ENCODE assay signal across 9 cellular contexts in the genomic region with DNA sequence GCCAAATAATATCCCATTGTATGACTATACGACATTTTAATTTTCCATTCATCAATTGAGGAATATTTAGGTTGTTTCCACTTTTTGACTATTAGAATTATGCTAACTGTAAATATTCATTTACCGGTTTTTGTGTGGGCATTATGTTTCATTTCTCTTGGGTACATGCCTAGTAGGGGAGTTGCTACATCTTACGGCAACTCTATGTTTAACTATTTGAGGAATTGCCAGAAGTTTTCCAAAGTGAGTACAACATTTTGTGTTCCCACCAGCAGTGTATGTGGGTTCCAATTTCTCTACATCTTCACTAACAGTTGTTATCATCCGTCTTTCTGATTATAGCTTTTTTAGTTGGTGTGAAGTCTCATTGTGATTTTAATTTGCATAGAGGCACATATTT. TPM values are rescaled to one million over a fixed set of nuclear protein-coding genes. Genes with fewer than 3 reads are reported as not detected.
DNase-seq lines count a peak whose midpoint lies in the region; ATAC-seq and TF ChIP-seq lines count a peak whose summit lies in the region.
"Had no signal": no experiment of that assay in that cellular context is flagged by ENCODE, and none has a peak within 500 bp of the region (broad histone marks: within the 10 kb centered on the region; RNA-seq: fewer than 3 reads in every experiment).

No MANE protein-coding gene starts in this region.

- 47 to 50% methylated on average over 4 of the region's 4 CpGs for WGBS in testis, 2 donors

- BruUV-seq in Caco-2 (replicated peaks; lab: Mats Ljungman, UMichigan) = no TSS peak

- DNase-seq in Caco-2 = no peak
- DNase-seq in NB4 (ENCODE audit: low read depth) = no peak
- DNase-seq in neural progenitor cell (ENCODE audit: low spot score) = no peak
- no peak for DNase-seq in NCI-H2029 (lab: John Stamatoyannopoulos, UW)
- DNase-seq in testis = no peak
- DNase-seq: H7, NCI-H1694 had no signal

- peaks cover 33% of the 10 kb centered on the region for H3K79me2 ChIP-seq in neural progenitor cell (ENCODE audit: low read depth)

- H3K27me3 Mint-ChIP-seq in Caco-2 (ENCODE audit: insufficient read depth, unreplicated experiment) (no peaks in the 10 kb centered on the region), neural progenitor cell (ENCODE audit: insufficient read depth, low read depth) (peaks cover 5% of the 10 kb centered on the region)
- peaks cover 2% of the 10 kb centered on the region for H3K27me3 Mint-ChIP-seq in dendritic cell treated with granulocyte-macrophage colony-stimulating factor and Interleukin-4, amounts not matched to agents 40 ng/mL and 50 ng/mL, for 4 days

- H3K4me2 ChIP-seq in neural progenitor cell = peak overlapping the region; percentile 86

- CTCF ChIA-PET in Caco-2 (lab: Charles Lee) = no interaction called here

- POLR2A ChIA-PET in Caco-2 (lab: Charles Lee) = no interaction called here

- H3K9ac ChIP-seq in neural progenitor cell = no peak overlapping the region

- peak overlapping the region; percentile 94 for H3K4me3 Mint-ChIP-seq in Caco-2 (ENCODE audit: unreplicated experiment)
- peak overlapping the region; percentile 84 for H3K4me3 Mint-ChIP-seq in dendritic cell treated with granulocyte-macrophage colony-stimulating factor and Interleukin-4, amounts not matched to agents 40 ng/mL and 50 ng/mL, for 4 days
- H3K4me3 Mint-ChIP-seq in neural progenitor cell = peak overlapping the region; percentile 83

- H3K9me3 Mint-ChIP-seq in Caco-2 (ENCODE audit: unreplicated experiment) (no peaks in the 10 kb centered on the region), neural progenitor cell (peaks cover 7% of the 10 kb centered on the region)
- no peaks in the 10 kb centered on the region for H3K9me3 Mint-ChIP-seq in dendritic cell treated with granulocyte-macrophage colony-stimulating factor and Interleukin-4, amounts not matched to agents 40 ng/mL and 50 ng/mL, for 4 days

- peaks cover 17% of the 10 kb centered on the region for H4K20me1 ChIP-seq in neural progenitor cell (ENCODE audit: low read depth)

- no peak overlapping the region for H3K4me3 ChIP-seq in Caco-2 (ENCODE audit: low read depth, low read length)
- H3K4me3 ChIP-seq in NB4 (ENCODE audit: low read depth, low read length) = peak overlapping the region; percentile 87
- H3K4me3 ChIP-seq in neural progenitor cell = peak overlapping the region; percentile 93
- H3K4me3 ChIP-seq in testis = no peak overlapping the region

- no peak overlapping the region for H3K27ac Mint-ChIP-seq in Caco-2 (ENCODE audit: unreplicated experiment)
- H3K27ac Mint-ChIP-seq in dendritic cell treated with granulocyte-macrophage colony-stimulating factor and Interleukin-4, amounts not matched to agents 40 ng/mL and 50 ng/mL, for 4 days = peak overlapping the region; percentile 82
- H3K27ac Mint-ChIP-seq in neural progenitor cell = no peak overlapping the region

- no peaks in the 10 kb centered on the region for H3K9me3 ChIP-seq in Caco-2
- no peaks in the 10 kb centered on the region for H3K9me3 ChIP-seq in neural progenitor cell (ENCODE audit: low read depth)
- no peaks in the 10 kb centered on the region for H3K9me3 ChIP-seq in testis

- peaks cover 20% of the 10 kb centered on the region for H3F3A ChIP-seq in neural progenitor cell (ENCODE audit: low read depth)

- H3K4me1 Mint-ChIP-seq in Caco-2 (ENCODE audit: low read depth, unreplicated experiment) (no peaks in the 10 kb centered on the region), neural progenitor cell (peaks cover 15% of the 10 kb centered on the region)
- H3K4me1 Mint-ChIP-seq in dendritic cell treated with granulocyte-macrophage colony-stimulating factor and Interleukin-4, amounts not matched to agents 40 ng/mL and 50 ng/mL, for 4 days (ENCODE audit: low read depth) = peaks cover 26% of the 10 kb centered on the region

- H3K36me3 Mint-ChIP-seq in Caco-2 (ENCODE audit: insufficient read depth, unreplicated experiment) = no peaks in the 10 kb centered on the region
- no peaks in the 10 kb centered on the region for H3K36me3 Mint-ChIP-seq in dendritic cell treated with granulocyte-macrophage colony-stimulating factor and Interleukin-4, amounts not matched to agents 40 ng/mL and 50 ng/mL, for 4 days (ENCODE audit: low read depth)
- peaks cover 12% of the 10 kb centered on the region for H3K36me3 Mint-ChIP-seq in neural progenitor cell

- intact Hi-C loops in Caco-2 (cut with micrococcal nuclease; ENCODE audit: unreplicated experiment) (no loop called here), testis (cut with DNase I; ENCODE audit: low total_unique reads) (no loop called here)
- intact Hi-C loops in dendritic cell treated with granulocyte-macrophage colony-stimulating factor and Interleukin-4, amounts not matched to agents 40 ng/mL and 50 ng/mL, for 4 days (cut with micrococcal nuclease) = no loop called here

- H3K36me3 ChIP-seq in Caco-2 (ENCODE audit: control insufficient read depth, insufficient read depth, low read length) (no peaks in the 10 kb centered on the region), neural progenitor cell (no peaks in the 10 kb centered on the region), testis (ENCODE audit: low read depth, missing control alignments) (no peaks in the 10 kb centered on the region)

- H3K27me3 ChIP-seq in Caco-2 (replicated peaks; ENCODE audit: control insufficient read depth, insufficient read depth, low read length) (no peaks in the 10 kb centered on the region), neural progenitor cell (no peaks in the 10 kb centered on the region), testis (no peaks in the 10 kb centered on the region)

- TF ChIP-seq POLR2A in NB4 (IDR thresholded peaks at IDR 0.05; ENCODE audit: extremely low read depth, insufficient read length) (no peak), testis (IDR thresholded peaks at IDR 0.05) (no peak)

- H3K27ac ChIP-seq in neural progenitor cell = no peak overlapping the region
- no peak overlapping the region for H3K27ac ChIP-seq in testis

- ATAC-seq in HG03442 (IDR thresholded peaks at IDR 0.05; ENCODE audit: unreplicated experiment) = no peak

- TF ChIP-seq CTCF in Caco-2 (IDR thresholded peaks at IDR 0.05; ENCODE audit: insufficient read depth in 1 of 2, low read depth in 1 of 2, low read length in 1 of 2, severe bottlenecking in 1 of 2, unreplicated experiment in 1 of 2) (no peak), NB4 (IDR thresholded peaks at IDR 0.05; ENCODE audit: low read depth, low read length) (no peak), neural progenitor cell (IDR thresholded peaks at IDR 0.05) (no peak), testis (IDR thresholded peaks at IDR 0.05) (no peak)

- no peak overlapping the region for H2AFZ ChIP-seq in neural progenitor cell (replicated peaks)

- no peaks in the 10 kb centered on the region for H3K4me1 ChIP-seq in Caco-2
- peaks cover 10% of the 10 kb centered on the region for H3K4me1 ChIP-seq in neural progenitor cell
- H3K4me1 ChIP-seq in testis = peaks cover 9% of the 10 kb centered on the region

RNA-seq across cellular contexts. Expression of gene KDSR, which starts 1.6 kb away (rescaled TPM):
- total RNA-seq in Caco-2 (2022) = 22.8 and 26.8 TPM in 2 replicates
- total RNA-seq in neural progenitor cell (ENCODE audit: low replicate concordance) = 20.6 and 21.2 TPM in 2 replicates
- total RNA-seq in testis = 10 to 100 TPM; 41.7 to 64.1 TPM
- polyA plus RNA-seq in testis (ENCODE audit: insufficient read depth, low read depth, low replicate concordance) = 30.2 TPM

RNA-seq across cellular contexts. Expression of gene BCL2, which starts 49.0 kb away (rescaled TPM):
- total RNA-seq in Caco-2 (2022) = 6.3 and 6.5 TPM in 2 replicates
- 4.2 and 4.9 TPM in 2 replicates for total RNA-seq in neural progenitor cell (ENCODE audit: low replicate concordance)
- 10 to 100 TPM; 16.0 to 20.8 TPM for total RNA-seq in testis
- 6.3 TPM for polyA plus RNA-seq in testis (ENCODE audit: insufficient read depth, low read depth, low replicate concordance)

RNA-seq across cellular contexts. Expression of gene VPS4B, which starts 53.7 kb away (rescaled TPM):
- total RNA-seq in Caco-2 (2022) = 35.0 and 35.3 TPM in 2 replicates
- 25.4 and 42.2 TPM in 2 replicates for total RNA-seq in neural progenitor cell (ENCODE audit: low replicate concordance)
- total RNA-seq in testis = 10 to 100 TPM; 25.6 to 30.9 TPM
- 36.0 TPM for polyA plus RNA-seq in testis (ENCODE audit: insufficient read depth, low read depth, low replicate concordance)

Comparison
In these comparisons a context has a peak if more than half of its experiments do, and no peak if none do; other contexts are left out.
1. H3K4me3 ChIP-seq: peak in NB4 (single experiment) and neural progenitor cell (single experiment); none in Caco-2 (single experiment) and testis (0 of 2).
2. Peak in every context shown above with its lines, with median percentiles within 50 percentile points of each other: H3K4me3 Mint-ChIP-seq.